Comparison of ENCODE assay signal across 10 cellular contexts in genomic region chr6:111993342-111993741, GRCh38.
DNase-seq lines count a peak whose midpoint lies in the region; ATAC-seq and TF ChIP-seq lines count a peak whose summit lies in the region.
"Had no signal": no experiment of that assay in that cellular context is flagged by ENCODE, and none has a peak within 500 bp of the region (broad histone marks: within the 10 kb centered on the region; RNA-seq: fewer than 3 reads in every experiment).

No MANE protein-coding gene starts in this region.

- TF ChIP-seq CTCF in heart left ventricle (IDR thresholded peaks at IDR 0.05): no peak

- peaks cover 0 to 12% (median 4%) of the 10 kb centered on the region in 12 donors for H3K4me1 ChIP-seq in heart left ventricle

- DNase-seq in activated naive CD4-positive, alpha-beta T cell treated with anti-CD3 and anti-CD28 coated beads, Interleukin-2, amount 50 U/mL, for 16 hours: no peak
- peak; percentile 71 for DNase-seq in NCI-H146 treated with DMSO at 0.1 percent for 48 hours (lab: John Stamatoyannopoulos, UW; ENCODE audit: unreplicated experiment)
- no peak for DNase-seq in activated CD4-positive, alpha-beta memory T cell treated with anti-CD3 and anti-CD28 coated beads for 36 hours
- no peak for DNase-seq in stimulated activated naive CD8-positive, alpha-beta T cell treated with anti-CD3 and anti-CD28 coated beads, Interleukin-15, amount 100 ng/mL, for 72 hours
- no peak for DNase-seq in DMS53 (lab: John Stamatoyannopoulos, UW)
- DNase-seq in COLO668 (lab: John Stamatoyannopoulos, UW; ENCODE audit: unreplicated experiment): no peak
- no peak for DNase-seq in heart left ventricle
- DNase-seq: aorta; stimulated activated CD4-positive, alpha-beta T cell treated with anti-CD3 and anti-CD28 coated beads, Interleukin-2, amount 100 ng/mL, for 48 hours had no signal

- peak overlapping the region; percentile 83 for H3K27ac Mint-ChIP-seq in activated naive CD4-positive, alpha-beta T cell treated with anti-CD3 and anti-CD28 coated beads, Interleukin-2, amount 50 U/mL, for 24 hours
- peak overlapping the region; percentile 89 for H3K27ac Mint-ChIP-seq in activated CD4-positive, alpha-beta memory T cell treated with anti-CD3 and anti-CD28 coated beads for 36 hours
- H3K27ac Mint-ChIP-seq in stimulated activated naive CD8-positive, alpha-beta T cell treated with anti-CD3 and anti-CD28 coated beads, Interleukin-15, amount 100 ng/mL, for 72 hours: peak overlapping the region; percentile 37 to 97

- CTCF ChIA-PET in activated CD4-positive, alpha-beta memory T cell treated with anti-CD3 and anti-CD28 coated beads for 36 hours (lab: Charles Lee): interaction anchor here (1.0 to 3.4 kb wide), 12 partner anchors 10 to 283 kb away, joined by 3 to 16 read pairs (median 4); partner anchors contain the start of gene FYN

- no peaks in the 10 kb centered on the region for H3K36me3 ChIP-seq in heart left ventricle

- H3K36me3 Mint-ChIP-seq in activated naive CD4-positive, alpha-beta T cell treated with anti-CD3 and anti-CD28 coated beads, Interleukin-2, amount 50 U/mL, for 24 hours: peaks cover 3% of the 10 kb centered on the region
- no peaks in the 10 kb centered on the region for H3K36me3 Mint-ChIP-seq in activated CD4-positive, alpha-beta memory T cell treated with anti-CD3 and anti-CD28 coated beads for 36 hours

- H3K4me3 Mint-ChIP-seq in activated naive CD4-positive, alpha-beta T cell treated with anti-CD3 and anti-CD28 coated beads, Interleukin-2, amount 50 U/mL, for 24 hours: peak overlapping the region; percentile 7
- H3K4me3 Mint-ChIP-seq in activated CD4-positive, alpha-beta memory T cell treated with anti-CD3 and anti-CD28 coated beads for 36 hours: no peak overlapping the region
- H3K4me3 Mint-ChIP-seq in stimulated activated naive CD8-positive, alpha-beta T cell treated with anti-CD3 and anti-CD28 coated beads, Interleukin-15, amount 100 ng/mL, for 72 hours: peak overlapping the region in 1 of 2 donors; percentile 62

- peak overlapping the region in 1 of 12 donors; percentile 2 for H3K27ac ChIP-seq in heart left ventricle

- no peaks in the 10 kb centered on the region for H3K9me3 Mint-ChIP-seq in activated naive CD4-positive, alpha-beta T cell treated with anti-CD3 and anti-CD28 coated beads, Interleukin-2, amount 50 U/mL, for 24 hours
- H3K9me3 Mint-ChIP-seq in activated CD4-positive, alpha-beta memory T cell treated with anti-CD3 and anti-CD28 coated beads for 36 hours: no peaks in the 10 kb centered on the region
- peaks cover 0 to 4% of the 10 kb centered on the region in 2 donors for H3K9me3 Mint-ChIP-seq in stimulated activated naive CD8-positive, alpha-beta T cell treated with anti-CD3 and anti-CD28 coated beads, Interleukin-15, amount 100 ng/mL, for 72 hours

- peaks cover 87% of the 10 kb centered on the region for H3K4me1 Mint-ChIP-seq in activated naive CD4-positive, alpha-beta T cell treated with anti-CD3 and anti-CD28 coated beads, Interleukin-2, amount 50 U/mL, for 24 hours
- peaks cover 85% of the 10 kb centered on the region for H3K4me1 Mint-ChIP-seq in activated CD4-positive, alpha-beta memory T cell treated with anti-CD3 and anti-CD28 coated beads for 36 hours (ENCODE audit: low read depth)
- H3K4me1 Mint-ChIP-seq in stimulated activated naive CD8-positive, alpha-beta T cell treated with anti-CD3 and anti-CD28 coated beads, Interleukin-15, amount 100 ng/mL, for 72 hours: peaks cover 89% of the 10 kb centered on the region

- no peak for TF ChIP-seq POLR2A in heart left ventricle (IDR thresholded peaks at IDR 0.05)

- WGBS in heart left ventricle, 4 donors: 67 to 76% (median 74%) methylated on average over 6 of the region's 6 CpGs

- H3K27me3 Mint-ChIP-seq in activated naive CD4-positive, alpha-beta T cell treated with anti-CD3 and anti-CD28 coated beads, Interleukin-2, amount 50 U/mL, for 24 hours: no peaks in the 10 kb centered on the region
- no peaks in the 10 kb centered on the region for H3K27me3 Mint-ChIP-seq in activated CD4-positive, alpha-beta memory T cell treated with anti-CD3 and anti-CD28 coated beads for 36 hours
- H3K27me3 Mint-ChIP-seq in stimulated activated naive CD8-positive, alpha-beta T cell treated with anti-CD3 and anti-CD28 coated beads, Interleukin-15, amount 100 ng/mL, for 72 hours: no peaks in the 10 kb centered on the region

- ATAC-seq in stimulated activated naive CD8-positive, alpha-beta T cell treated with anti-CD3 and anti-CD28 coated beads, Interleukin-15, amount 100 ng/mL, for 72 hours: no peak
- ATAC-seq in heart left ventricle: no peak

- intact Hi-C loops in activated CD4-positive, alpha-beta memory T cell treated with anti-CD3 and anti-CD28 coated beads for 36 hours (cut with micrococcal nuclease): loop anchor here (1.0 to 2.0 kb wide), 8 partner anchors 20 to 735 kb away; a partner anchor contains a TSS
- intact Hi-C loops in heart left ventricle (cut with DNase I): loop anchor here in 5 of 10 donors (5.0 to 10.0 kb wide), 5 partner anchors 51 to 271 kb away; partner anchors contain the start of gene FYN (in 2 of the 5)

- no peaks in the 10 kb centered on the region for H3K9me3 ChIP-seq in heart left ventricle

- no peak overlapping the region for H3K4me3 ChIP-seq in heart left ventricle

- POLR2A ChIA-PET in activated CD4-positive, alpha-beta memory T cell treated with anti-CD3 and anti-CD28 coated beads for 36 hours (lab: Charles Lee): interaction anchor here (0.8 to 1.6 kb wide), 10 partner anchors 9 to 388 kb away, joined by 3 to 5 read pairs (median 4); partner anchors contain the start of genes FYN and TRAF3IP2

- no peaks in the 10 kb centered on the region for H3K27me3 ChIP-seq in heart left ventricle
